13 cellular contexts compared by ENCODE assay signal in the genomic region with DNA sequence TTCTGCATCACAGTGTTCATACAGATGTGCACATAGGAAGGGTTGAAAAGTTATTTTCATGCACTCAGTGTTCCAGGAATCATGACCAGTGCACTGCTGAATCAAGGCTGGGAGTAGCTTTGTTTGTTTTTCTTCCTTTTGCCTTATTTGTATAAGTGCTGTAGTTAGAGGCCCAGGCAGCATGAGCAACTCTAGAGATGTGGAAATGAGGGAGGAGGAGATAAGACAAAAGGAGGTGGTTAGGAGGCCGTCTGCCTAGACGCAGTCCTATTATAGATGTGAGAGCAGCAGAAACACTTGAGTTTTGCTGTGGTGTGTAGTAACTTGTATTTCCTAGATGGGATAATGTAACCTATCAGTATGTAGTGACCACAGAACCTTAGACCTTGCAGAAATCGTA.
DNase-seq lines count a peak whose midpoint lies in the region; ATAC-seq and TF ChIP-seq lines count a peak whose summit lies in the region.
"Had no signal": no experiment of that assay in that cellular context is flagged by ENCODE, and none has a peak within 500 bp of the region (broad histone marks: within the 10 kb centered on the region; RNA-seq: fewer than 3 reads in every experiment).

No MANE protein-coding gene starts in this region.

- ATAC-seq in HG03354 (IDR thresholded peaks at IDR 0.05; ENCODE audit: poor library complexity, severe bottlenecking, unreplicated experiment) = no peak
- no peak for ATAC-seq in stimulated activated naive B cell treated with anti-CD40 and anti-IgM and Interleukin-4, amounts not matched to agents 10 μg/mL and 1 μg/mL and 100 μg/mL, for 72 hours (replicated peaks)

- H3K27me3 Mint-ChIP-seq in stimulated activated naive B cell treated with anti-CD40 and anti-IgM and Interleukin-4, amounts not matched to agents 10 μg/mL and 1 μg/mL and 100 μg/mL, for 72 hours = peaks cover 3 to 5% of the 10 kb centered on the region in 2 donors

- 63 to 82% methylated on average over 3 of the region's 3 CpGs for WGBS in mesodermal cell (ENCODE audit: insufficient coverage in 2 of 2), 2 experiments

- peaks cover 5% of the 10 kb centered on the region in 2 donors for H3K4me1 Mint-ChIP-seq in stimulated activated naive B cell treated with anti-CD40 and anti-IgM and Interleukin-4, amounts not matched to agents 10 μg/mL and 1 μg/mL and 100 μg/mL, for 72 hours
- H3K4me1 Mint-ChIP-seq: CD8-positive, alpha-beta memory T cell had no signal

- no peaks in the 10 kb centered on the region for H3K27me3 ChIP-seq in SJCRH30

- H3K9me3 Mint-ChIP-seq in stimulated activated naive B cell treated with anti-CD40 and anti-IgM and Interleukin-4, amounts not matched to agents 10 μg/mL and 1 μg/mL and 100 μg/mL, for 72 hours = no peaks in the 10 kb centered on the region
- H3K9me3 Mint-ChIP-seq: CD8-positive, alpha-beta memory T cell had no signal

- no peaks in the 10 kb centered on the region for H3K36me3 Mint-ChIP-seq in stimulated activated naive B cell treated with anti-CD40 and anti-IgM and Interleukin-4, amounts not matched to agents 10 μg/mL and 1 μg/mL and 100 μg/mL, for 72 hours
- H3K36me3 Mint-ChIP-seq: CD8-positive, alpha-beta memory T cell had no signal

- no peak for TF ChIP-seq CTCF in AG10803 (conservative IDR thresholded peaks at IDR 0.05; ENCODE audit: low read length)
- no peak for TF ChIP-seq CTCF in epithelial cell of esophagus (IDR thresholded peaks at IDR 0.05; ENCODE audit: insufficient read depth, low read depth, low read length, missing control alignments)

- H3K27ac ChIP-seq in mesodermal cell (ENCODE audit: low read depth, low read length, severe bottlenecking) (peak overlapping the region; percentile 0), SJCRH30 (no peak overlapping the region)

- H3K27ac Mint-ChIP-seq in stimulated activated naive B cell treated with anti-CD40 and anti-IgM and Interleukin-4, amounts not matched to agents 10 μg/mL and 1 μg/mL and 100 μg/mL, for 72 hours = no peak overlapping the region
- H3K27ac Mint-ChIP-seq: CD8-positive, alpha-beta memory T cell had no signal

- H3K4me3 ChIP-seq in AG10803 (ENCODE audit: low read length) (no peak overlapping the region), epithelial cell of esophagus (ENCODE audit: low read length) (no peak overlapping the region), mesodermal cell (ENCODE audit: extremely low read depth, insufficient read depth, low read length, poor library complexity, severe bottlenecking) (no peak overlapping the region), SJCRH30 (no peak overlapping the region)

- DNase-seq in AG10803 (ENCODE audit: low read depth) (peak; percentile 74), NCI-H226 (peak; percentile 85), epithelial cell of esophagus (ENCODE audit: low read depth) (peak; percentile 93), NCI-H2029 treated with DMSO at 0.1 percent for 48 hours (lab: John Stamatoyannopoulos, UW) (no peak), SJCRH30 (no peak)
- no peak for DNase-seq in stimulated activated naive B cell treated with anti-CD40 and anti-IgM and Interleukin-4, amounts not matched to agents 10 μg/mL and 1 μg/mL and 100 μg/mL, for 72 hours
- DNase-seq: activated CD8-positive, alpha-beta memory T cell treated with anti-CD3 and anti-CD28 coated beads for 24 hours; CD8-positive, alpha-beta memory T cell; central memory CD4-positive, alpha-beta T cell; NCI-H1048; posterior cingulate gyrus had no signal

- peaks cover 11% of the 10 kb centered on the region for H3K36me3 ChIP-seq in mesodermal cell (ENCODE audit: control insufficient read depth, insufficient read depth, low read length)
- no peaks in the 10 kb centered on the region for H3K36me3 ChIP-seq in SJCRH30

- no peaks in the 10 kb centered on the region for H3K9me3 ChIP-seq in mesodermal cell (ENCODE audit: control insufficient read depth, low read length)
- H3K9me3 ChIP-seq in SJCRH30 (replicated peaks) = no peaks in the 10 kb centered on the region

- peaks cover 56% of the 10 kb centered on the region for H3K4me1 ChIP-seq in mesodermal cell (ENCODE audit: control insufficient read depth, insufficient read depth, low read length, poor library complexity, severe bottlenecking)
- no peaks in the 10 kb centered on the region; the same call in 1 of the 2 replicates for H3K4me1 ChIP-seq in SJCRH30

- H3K4me3 Mint-ChIP-seq in stimulated activated naive B cell treated with anti-CD40 and anti-IgM and Interleukin-4, amounts not matched to agents 10 μg/mL and 1 μg/mL and 100 μg/mL, for 72 hours = no peak overlapping the region
- H3K4me3 Mint-ChIP-seq: CD8-positive, alpha-beta memory T cell had no signal

Comparison
In these comparisons a context has a peak if more than half of its experiments do, and no peak if none do; other contexts are left out.
1. DNase-seq: peak in AG10803 (single experiment), NCI-H226 (single experiment) and epithelial cell of esophagus (single experiment); none in NCI-H2029 treated with DMSO at 0.1 percent for 48 hours (single experiment), SJCRH30 (0 of 2) and stimulated activated naive B cell treated with anti-CD40 and anti-IgM and Interleukin-4, amounts not matched to agents 10 μg/mL and 1 μg/mL and 100 μg/mL, for 72 hours (single experiment).